In genomic region chr6:16821834-16822264, GRCh38 we compare ENCODE assay signal across 2 cellular contexts.
A peak's percentile ranks its signal among the peaks of the same experiment; 100 is the strongest.
TF ChIP-seq lines count a peak whose summit lies in the region.

No MANE protein-coding gene starts in this region.

TF ChIP-seq in GM12878, 131 proteins besides CTCF, POLR2A, EP300 and RAD21 (continued from another document):
- TF ChIP-seq ZNF592 (IDR thresholded peaks at IDR 0.05) = no peak
- no peak for TF ChIP-seq PRDM15 (CRISPR knock-in tag; IDR thresholded peaks at IDR 0.05)
- TF ChIP-seq ZBTB40 (IDR thresholded peaks at IDR 0.05; ENCODE audit: borderline replicate concordance) = no peak
- peak; percentile 8; the same call in 1 of the 2 replicates for TF ChIP-seq FOXK2 (IDR thresholded peaks at IDR 0.05)
- TF ChIP-seq JUNB (IDR thresholded peaks at IDR 0.05) = no peak
- no peak for TF ChIP-seq ZNF24 (IDR thresholded peaks at IDR 0.05)

TF ChIP-seq in liver, 16 proteins besides CTCF, POLR2A, EP300 and RAD21:
- peak; percentile 79 for TF ChIP-seq REST (IDR thresholded peaks at IDR 0.05)
- peak; percentile 100 for TF ChIP-seq RXRA (IDR thresholded peaks at IDR 0.05)
- TF ChIP-seq HNF4A (conservative IDR thresholded peaks at IDR 0.05) = peak; percentile 99 to 100
- TF ChIP-seq ZBTB33 (IDR thresholded peaks at IDR 0.05) = peak; percentile 97
- TF ChIP-seq FOXA2 (IDR thresholded peaks at IDR 0.05) = peak; percentile 74
- peak; percentile 59 for TF ChIP-seq FOXA1 (IDR thresholded peaks at IDR 0.05)
- TF ChIP-seq TAF1 (conservative IDR thresholded peaks at IDR 0.05) = peak; percentile 11
- TF ChIP-seq ATF3 (IDR thresholded peaks at IDR 0.05) = peak; percentile 90
- TF ChIP-seq GABPA (IDR thresholded peaks at IDR 0.05 in 1 of 2, conservative IDR thresholded peaks at IDR 0.05 in 1 of 2) = peak in 1 of 2 donors; percentile 53
- TF ChIP-seq EGR1 (IDR thresholded peaks at IDR 0.05; ENCODE audit: low read depth in 2 of 2) = peak in 1 of 2 donors; percentile 65
- TF ChIP-seq JUND (IDR thresholded peaks at IDR 0.05) = peak; percentile 93
- peak; percentile 100 for TF ChIP-seq HNF4G (IDR thresholded peaks at IDR 0.05)
- peak; percentile 95 for TF ChIP-seq MAX (IDR thresholded peaks at IDR 0.05)
- TF ChIP-seq YY1 (IDR thresholded peaks at IDR 0.05) = peak; percentile 84
- TF ChIP-seq SP1 (IDR thresholded peaks at IDR 0.05) = peak; percentile 100
- peak; percentile 95 for TF ChIP-seq NR2F2 (IDR thresholded peaks at IDR 0.05)
